Comparison of ENCODE assay signal across 20 cellular contexts in genomic region chr17:2721603-2722002, GRCh38. TPM values are rescaled to one million over a fixed set of nuclear protein-coding genes. Genes with fewer than 3 reads are reported as not detected.
DNase-seq lines count a peak whose midpoint lies in the region; ATAC-seq and TF ChIP-seq lines count a peak whose summit lies in the region.
"Had no signal": no experiment of that assay in that cellular context is flagged by ENCODE, and none has a peak within 500 bp of the region (broad histone marks: within the 10 kb centered on the region; RNA-seq: fewer than 3 reads in every experiment).

No MANE protein-coding gene starts in this region.

- no peaks in the 10 kb centered on the region for H3K36me3 Mint-ChIP-seq in activated T-cell treated with anti-CD3 and anti-CD28 coated beads, Interleukin-2, amount 50 U/mL, for 72 hours (ENCODE audit: insufficient read depth in 2 of 2)
- no peaks in the 10 kb centered on the region for H3K36me3 Mint-ChIP-seq in activated T-cell treated with anti-CD3 and anti-CD28 coated beads, Interleukin-2, amount 50 U/mL, for 24 hours (ENCODE audit: low read depth)
- peaks cover 4% of the 10 kb centered on the region for H3K36me3 Mint-ChIP-seq in T-helper 17 cell (ENCODE audit: low read depth)
- no peaks in the 10 kb centered on the region for H3K36me3 Mint-ChIP-seq in activated T-helper 2 cell treated with anti-CD3 and anti-CD28 coated beads, Interferon-gamma antibody, Interleukin-2, Interleukin-4, amounts not matched to agents 10 μg/mL and 5 μg/mL and 100 μg/mL, durations not matched to agents 14 hours and 24 hours and 36 hours (ENCODE audit: low read depth)

- H3K4me1 ChIP-seq in foreskin keratinocyte (no peaks in the 10 kb centered on the region), right lobe of liver (peaks cover 0 to 4% (median 0%) of the 10 kb centered on the region in 4 donors)

- TF ChIP-seq CTCF in GM10266 (IDR thresholded peaks at IDR 0.05; ENCODE audit: control insufficient read depth, insufficient read depth, low read depth, missing control alignments) (no peak), foreskin keratinocyte (conservative IDR thresholded peaks at IDR 0.05) (no peak), right lobe of liver (IDR thresholded peaks at IDR 0.05) (no peak)

- H3K27me3 Mint-ChIP-seq in activated T-cell treated with anti-CD3 and anti-CD28 coated beads, Interleukin-2, amount 50 U/mL, for 72 hours (ENCODE audit: low read depth) = peaks cover 9% of the 10 kb centered on the region
- peaks cover 31% of the 10 kb centered on the region for H3K27me3 Mint-ChIP-seq in activated T-cell treated with anti-CD3 and anti-CD28 coated beads, Interleukin-2, amount 50 U/mL, for 24 hours
- peaks cover 7% of the 10 kb centered on the region for H3K27me3 Mint-ChIP-seq in T-helper 17 cell
- peaks cover 20% of the 10 kb centered on the region for H3K27me3 Mint-ChIP-seq in activated T-helper 2 cell treated with anti-CD3 and anti-CD28 coated beads, Interferon-gamma antibody, Interleukin-2, Interleukin-4, amounts not matched to agents 10 μg/mL and 5 μg/mL and 100 μg/mL, durations not matched to agents 14 hours and 24 hours and 36 hours (ENCODE audit: low read depth)

- H3K36me3 ChIP-seq in right lobe of liver = no peaks in the 10 kb centered on the region

- 33% methylated on average over 1 of the region's 4 CpGs for WGBS in right lobe of liver (ENCODE audit: insufficient coverage, low coverage, low lambda C conversion rate, missing lambda C conversion rate)

- H3K9me3 ChIP-seq in T-helper 17 cell (ENCODE audit: control insufficient read depth, low read length, poor library complexity, severe bottlenecking) (no peaks in the 10 kb centered on the region), right lobe of liver (no peaks in the 10 kb centered on the region)

- H3K27ac Mint-ChIP-seq in activated T-cell treated with anti-CD3 and anti-CD28 coated beads, Interleukin-2, amount 50 U/mL, for 72 hours = no peak overlapping the region
- no peak overlapping the region for H3K27ac Mint-ChIP-seq in activated T-cell treated with anti-CD3 and anti-CD28 coated beads, Interleukin-2, amount 50 U/mL, for 24 hours
- peak overlapping the region; percentile 56 for H3K27ac Mint-ChIP-seq in T-helper 17 cell
- H3K27ac Mint-ChIP-seq in activated T-helper 2 cell treated with anti-CD3 and anti-CD28 coated beads, Interferon-gamma antibody, Interleukin-2, Interleukin-4, amounts not matched to agents 10 μg/mL and 5 μg/mL and 100 μg/mL, durations not matched to agents 14 hours and 24 hours and 36 hours = no peak overlapping the region

- no peak overlapping the region for H3K4me3 Mint-ChIP-seq in activated T-cell treated with anti-CD3 and anti-CD28 coated beads, Interleukin-2, amount 50 U/mL, for 72 hours
- no peak overlapping the region for H3K4me3 Mint-ChIP-seq in activated T-cell treated with anti-CD3 and anti-CD28 coated beads, Interleukin-2, amount 50 U/mL, for 24 hours
- no peak overlapping the region for H3K4me3 Mint-ChIP-seq in T-helper 17 cell
- H3K4me3 Mint-ChIP-seq in activated T-helper 2 cell treated with anti-CD3 and anti-CD28 coated beads, Interferon-gamma antibody, Interleukin-2, Interleukin-4, amounts not matched to agents 10 μg/mL and 5 μg/mL and 100 μg/mL, durations not matched to agents 14 hours and 24 hours and 36 hours (ENCODE audit: low read depth) = no peak overlapping the region

- peaks cover 16% of the 10 kb centered on the region for H3K4me1 Mint-ChIP-seq in activated T-cell treated with anti-CD3 and anti-CD28 coated beads, Interleukin-2, amount 50 U/mL, for 72 hours (ENCODE audit: low read depth)
- peaks cover 14% of the 10 kb centered on the region for H3K4me1 Mint-ChIP-seq in activated T-cell treated with anti-CD3 and anti-CD28 coated beads, Interleukin-2, amount 50 U/mL, for 24 hours (ENCODE audit: low read depth)
- H3K4me1 Mint-ChIP-seq in T-helper 17 cell = peaks cover 9% of the 10 kb centered on the region
- H3K4me1 Mint-ChIP-seq in activated T-helper 2 cell treated with anti-CD3 and anti-CD28 coated beads, Interferon-gamma antibody, Interleukin-2, Interleukin-4, amounts not matched to agents 10 μg/mL and 5 μg/mL and 100 μg/mL, durations not matched to agents 14 hours and 24 hours and 36 hours (ENCODE audit: low read depth) = no peaks in the 10 kb centered on the region

- intact Hi-C loops in left colon (cut with DNase I, micrococcal nuclease) (no loop called here), right lobe of liver (cut with DNase I) (no loop called here)
- intact Hi-C loops in activated T-helper 2 cell treated with anti-CD3 and anti-CD28 coated beads, Interferon-gamma antibody, Interleukin-2, Interleukin-4, amounts not matched to agents 10 μg/mL and 5 μg/mL and 100 μg/mL, durations not matched to agents 14 hours and 24 hours and 36 hours (cut with micrococcal nuclease) = no loop called here

- DNase-seq in activated T-cell treated with anti-CD3 and anti-CD28 coated beads, Interleukin-2, amount 50 U/mL, for 72 hours = peak; percentile 27 to 58
- no peak for DNase-seq in activated T-cell treated with anti-CD3 and anti-CD28 coated beads, Interleukin-2, amount 50 U/mL, for 24 hours
- peak; percentile 44 for DNase-seq in GM10266 (ENCODE audit: extremely low spot score)
- DNase-seq in T-helper 17 cell = no peak
- DNase-seq in foreskin keratinocyte = no peak
- DNase-seq in left colon = no peak
- no peak for DNase-seq in right lobe of liver
- DNase-seq in activated T-helper 2 cell treated with anti-CD3 and anti-CD28 coated beads, Interferon-gamma antibody, Interleukin-2, Interleukin-4, amounts not matched to agents 10 μg/mL and 5 μg/mL and 100 μg/mL, durations not matched to agents 14 hours and 24 hours and 36 hours (ENCODE audit: low spot score) = no peak
- DNase-seq: DMS 273 treated with DMSO at 0.1 percent for 48 hours, GOT3, Kasumi-1, MM.1S, NCI-H1092, NCI-H1436 treated with DMSO at 0.1 percent for 48 hours, NCI-H2029, NCI-H526, PC-9, SIG-M5 had no signal

- H3K27ac ChIP-seq in foreskin keratinocyte (no peak overlapping the region), right lobe of liver (no peak overlapping the region)
- H3K27ac ChIP-seq: PC-9, RWPE1 had no signal

- no peaks in the 10 kb centered on the region for H3K9me3 Mint-ChIP-seq in activated T-cell treated with anti-CD3 and anti-CD28 coated beads, Interleukin-2, amount 50 U/mL, for 72 hours
- no peaks in the 10 kb centered on the region for H3K9me3 Mint-ChIP-seq in activated T-cell treated with anti-CD3 and anti-CD28 coated beads, Interleukin-2, amount 50 U/mL, for 24 hours
- H3K9me3 Mint-ChIP-seq in activated T-helper 2 cell treated with anti-CD3 and anti-CD28 coated beads, Interferon-gamma antibody, Interleukin-2, Interleukin-4, amounts not matched to agents 10 μg/mL and 5 μg/mL and 100 μg/mL, durations not matched to agents 14 hours and 24 hours and 36 hours = no peaks in the 10 kb centered on the region

- peak; percentile 65 to 70 for ATAC-seq in activated T-cell treated with anti-CD3 and anti-CD28 coated beads, Interleukin-2, amount 50 U/mL, for 72 hours (replicated peaks in 1 of 2)
- ATAC-seq in T-helper 17 cell = peak; percentile 68
- peak; percentile 62 for ATAC-seq in foreskin keratinocyte
- no peak for ATAC-seq in left colon
- no peak for ATAC-seq in right lobe of liver

- no peak overlapping the region for H3K4me3 ChIP-seq in right lobe of liver
- H3K4me3 ChIP-seq: PC-9 had no signal

- H3K27me3 ChIP-seq in foreskin keratinocyte (peaks cover 32% of the 10 kb centered on the region), right lobe of liver (no peaks in the 10 kb centered on the region)

- TF ChIP-seq POLR2A in right lobe of liver (IDR thresholded peaks at IDR 0.05) = no peak

RNA-seq across cellular contexts. Expression of gene CLUH, which starts 10.0 kb away (rescaled TPM):
- total RNA-seq in activated T-cell treated with anti-CD3 and anti-CD28 coated beads, Interleukin-2, amount 50 U/mL, for 72 hours = 10 to 100 TPM; 32.1 to 49.7 TPM
- total RNA-seq in T-helper 17 cell = 10 to 100 TPM; 55.2 to 68.6 TPM
- total RNA-seq in foreskin keratinocyte = 72.3 and 89.1 TPM in 2 replicates
- polyA plus RNA-seq in foreskin keratinocyte = 35.7 and 43.6 TPM in 2 replicates
- total RNA-seq in left colon = 100 to 1,000 TPM; 129 to 174 TPM
- 100 to 1,000 TPM in 5 of 6 experiments, 10 to 100 TPM in 1; 88.9 to 224 (median 166) TPM for total RNA-seq in right lobe of liver
- 129 and 130 TPM in 2 replicates for total RNA-seq in activated T-helper 2 cell treated with anti-CD3 and anti-CD28 coated beads, Interferon-gamma antibody, Interleukin-2, Interleukin-4, amounts not matched to agents 10 μg/mL and 5 μg/mL and 100 μg/mL, durations not matched to agents 14 hours and 24 hours and 36 hours

RNA-seq across cellular contexts. Expression of gene CCDC92B, which starts 27.8 kb away (rescaled TPM):
- total RNA-seq in activated T-cell treated with anti-CD3 and anti-CD28 coated beads, Interleukin-2, amount 50 U/mL, for 72 hours = under 1 TPM in 1 of 2 donors, not detected in 1; 0.14 TPM
- total RNA-seq in T-helper 17 cell (under 1 TPM; 0.13 to 0.37 TPM), foreskin keratinocyte (0.07 TPM in 1 of 2 replicates, not detected in the other), left colon (1 to 10 TPM in 1 of 2 donors, under 1 TPM in 1; 0.92 to 1.5 TPM), right lobe of liver (not detected)
- polyA plus RNA-seq in foreskin keratinocyte = 0.03 TPM in 2 replicates
- 0.11 and 0.21 TPM in 2 replicates for total RNA-seq in activated T-helper 2 cell treated with anti-CD3 and anti-CD28 coated beads, Interferon-gamma antibody, Interleukin-2, Interleukin-4, amounts not matched to agents 10 μg/mL and 5 μg/mL and 100 μg/mL, durations not matched to agents 14 hours and 24 hours and 36 hours
- polyA plus RNA-seq: AG04450 had no signal

Comparison
In these comparisons a context has a peak if more than half of its experiments do, and no peak if none do; other contexts are left out.
1. DNase-seq: peak in activated T-cell treated with anti-CD3 and anti-CD28 coated beads, Interleukin-2, amount 50 U/mL, for 72 hours (2 of 2) and GM10266 (single experiment); none in activated T-cell treated with anti-CD3 and anti-CD28 coated beads, Interleukin-2, amount 50 U/mL, for 24 hours (single experiment), T-helper 17 cell (0 of 3), foreskin keratinocyte (0 of 2), left colon (0 of 2), right lobe of liver (0 of 3) and activated T-helper 2 cell treated with anti-CD3 and anti-CD28 coated beads, Interferon-gamma antibody, Interleukin-2, Interleukin-4, amounts not matched to agents 10 μg/mL and 5 μg/mL and 100 μg/mL, durations not matched to agents 14 hours and 24 hours and 36 hours (single experiment).
2. ATAC-seq: peak in activated T-cell treated with anti-CD3 and anti-CD28 coated beads, Interleukin-2, amount 50 U/mL, for 72 hours (2 of 2), T-helper 17 cell (single experiment) and foreskin keratinocyte (single experiment); none in left colon (single experiment) and right lobe of liver (0 of 4).